ENCODE assay signal across 1 cellular context in genomic region chr13:77042566-77043177, GRCh38.
TF ChIP-seq lines count a peak whose summit lies in the region.

No MANE protein-coding gene starts in this region.

TF ChIP-seq in GM23338, 12 proteins besides CTCF, POLR2A, EP300 and RAD21 (continued from another document):
- TF ChIP-seq ZNF462 (CRISPR knock-in tag; IDR thresholded peaks at IDR 0.05) (no peak), ZNF331 (CRISPR knock-in tag; IDR thresholded peaks at IDR 0.05; ENCODE audit: low read depth) (no peak)
- TF ChIP-seq, protein P1, sequence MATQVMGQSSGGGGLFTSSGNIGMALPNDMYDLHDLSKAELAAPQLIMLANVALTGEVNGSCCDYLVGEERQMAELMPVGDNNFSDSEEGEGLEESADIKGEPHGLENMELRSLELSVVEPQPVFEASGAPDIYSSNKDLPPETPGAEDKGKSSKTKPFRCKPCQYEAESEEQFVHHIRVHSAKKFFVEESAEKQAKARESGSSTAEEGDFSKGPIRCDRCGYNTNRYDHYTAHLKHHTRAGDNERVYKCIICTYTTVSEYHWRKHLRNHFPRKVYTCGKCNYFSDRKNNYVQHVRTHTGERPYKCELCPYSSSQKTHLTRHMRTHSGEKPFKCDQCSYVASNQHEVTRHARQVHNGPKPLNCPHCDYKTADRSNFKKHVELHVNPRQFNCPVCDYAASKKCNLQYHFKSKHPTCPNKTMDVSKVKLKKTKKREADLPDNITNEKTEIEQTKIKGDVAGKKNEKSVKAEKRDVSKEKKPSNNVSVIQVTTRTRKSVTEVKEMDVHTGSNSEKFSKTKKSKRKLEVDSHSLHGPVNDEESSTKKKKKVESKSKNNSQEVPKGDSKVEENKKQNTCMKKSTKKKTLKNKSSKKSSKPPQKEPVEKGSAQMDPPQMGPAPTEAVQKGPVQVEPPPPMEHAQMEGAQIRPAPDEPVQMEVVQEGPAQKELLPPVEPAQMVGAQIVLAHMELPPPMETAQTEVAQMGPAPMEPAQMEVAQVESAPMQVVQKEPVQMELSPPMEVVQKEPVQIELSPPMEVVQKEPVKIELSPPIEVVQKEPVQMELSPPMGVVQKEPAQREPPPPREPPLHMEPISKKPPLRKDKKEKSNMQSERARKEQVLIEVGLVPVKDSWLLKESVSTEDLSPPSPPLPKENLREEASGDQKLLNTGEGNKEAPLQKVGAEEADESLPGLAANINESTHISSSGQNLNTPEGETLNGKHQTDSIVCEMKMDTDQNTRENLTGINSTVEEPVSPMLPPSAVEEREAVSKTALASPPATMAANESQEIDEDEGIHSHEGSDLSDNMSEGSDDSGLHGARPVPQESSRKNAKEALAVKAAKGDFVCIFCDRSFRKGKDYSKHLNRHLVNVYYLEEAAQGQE (IDR thresholded peaks at IDR 0.05; ENCODE audit: unreplicated experiment) = no peak
